6 cellular contexts compared by ENCODE assay signal in the genomic region with DNA sequence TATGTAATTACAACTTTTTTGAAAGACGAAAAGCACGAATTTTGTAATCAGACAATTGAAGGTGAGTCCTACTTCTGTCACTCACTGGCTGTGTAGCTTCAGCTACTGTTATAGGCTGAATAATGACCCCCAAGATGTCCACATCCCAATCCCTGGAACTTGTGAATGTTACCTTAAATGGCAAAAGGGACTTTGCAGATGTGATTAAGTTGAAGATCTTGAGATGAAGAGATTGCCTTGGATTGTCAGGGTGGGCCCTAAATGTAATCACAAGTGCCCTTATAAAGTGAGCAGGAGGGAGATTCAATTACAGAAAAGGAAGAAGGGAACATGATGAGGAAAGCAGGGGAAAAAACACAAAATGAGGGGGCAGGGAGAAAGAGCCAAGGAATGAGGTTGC.
"Had no signal": no experiment of that assay in that cellular context is flagged by ENCODE, and none has a peak within 500 bp of the region (broad histone marks: within the 10 kb centered on the region; RNA-seq: fewer than 3 reads in every experiment).

No MANE protein-coding gene starts in this region.

- DNase-seq: IMR-90, KBM-7 had no signal

- H3K4me3 Mint-ChIP-seq: IgD-negative memory B cell had no signal

- H3K27ac ChIP-seq: HL-60 had no signal

- H3K4me3 ChIP-seq: K562 had no signal

- H3K36me3 Mint-ChIP-seq: IgD-negative memory B cell had no signal

- ATAC-seq: HepG2, K562 had no signal

- H3K4me1 Mint-ChIP-seq: IgD-negative memory B cell had no signal
